Comparison of ENCODE assay signal across 8 cellular contexts in genomic region chr19:33241530-33242101, GRCh38. TPM values are rescaled to one million over a fixed set of nuclear protein-coding genes. Genes with fewer than 3 reads are reported as not detected.
A peak's percentile ranks its signal among the peaks of the same experiment; 100 is the strongest.
DNase-seq lines count a peak whose midpoint lies in the region; ATAC-seq and TF ChIP-seq lines count a peak whose summit lies in the region.
"Had no signal": no experiment of that assay in that cellular context is flagged by ENCODE, and none has a peak within 500 bp of the region (broad histone marks: within the 10 kb centered on the region; RNA-seq: fewer than 3 reads in every experiment).

No MANE protein-coding gene starts in this region.

- no peak for TF ChIP-seq EP300 in esophagus muscularis mucosa (IDR thresholded peaks at IDR 0.05)

- no peak overlapping the region for H3K27ac ChIP-seq in esophagus muscularis mucosa (replicated peaks in 1 of 4)
- no peak overlapping the region for H3K27ac ChIP-seq in psoas muscle
- H3K27ac ChIP-seq: SJSA1 had no signal

- peaks cover 0 to 13% (median 9%) of the 10 kb centered on the region in 4 donors for H3K9me3 ChIP-seq in esophagus muscularis mucosa
- H3K9me3 ChIP-seq in psoas muscle: no peaks in the 10 kb centered on the region

- 26% methylated on average over 9 of the region's 22 CpGs for WGBS in esophagus muscularis mucosa
- 13 to 20% (median 18%) methylated on average over 17 to 22 of the region's 22 CpGs for WGBS in psoas muscle, 3 donors

- DNase-seq in RKO (ENCODE audit: low spot score): peak; percentile 15
- no peak for DNase-seq in esophagus muscularis mucosa (ENCODE audit: extremely low spot score)
- peak in 1 of 2 donors; percentile 60 for DNase-seq in psoas muscle
- no peak for DNase-seq in NCI-H2196 treated with DMSO at 0.1 percent for 48 hours (lab: John Stamatoyannopoulos, UW; ENCODE audit: unreplicated experiment)

- H3K4me1 ChIP-seq in esophagus muscularis mucosa (peaks cover 0 to 11% (median 8%) of the 10 kb centered on the region in 4 donors), psoas muscle (no peaks in the 10 kb centered on the region)
- H3K4me1 ChIP-seq: SJSA1 had no signal

- ATAC-seq in psoas muscle: peak; percentile 49 to 89 (median 62)
- no peak for ATAC-seq in GM18870 (IDR thresholded peaks at IDR 0.05; ENCODE audit: unreplicated experiment)
- no peak for ATAC-seq in HG02678 (IDR thresholded peaks at IDR 0.05; ENCODE audit: unreplicated experiment)

- TF ChIP-seq POLR2A in esophagus muscularis mucosa (IDR thresholded peaks at IDR 0.05; ENCODE audit: low read depth): no peak

- H3K4me3 ChIP-seq in GM12875 (ENCODE audit: low read depth, low read length) (no peak overlapping the region), esophagus muscularis mucosa (no peak overlapping the region), psoas muscle (no peak overlapping the region)
- H3K4me3 ChIP-seq: SJSA1 had no signal

- H3K27me3 ChIP-seq in esophagus muscularis mucosa (peaks cover 0 to 33% (median 0%) of the 10 kb centered on the region in 4 donors), psoas muscle (ENCODE audit: insufficient read depth in 3 of 3, low read length in 2 of 3) (no peaks in the 10 kb centered on the region)
- H3K27me3 ChIP-seq: SJSA1 had no signal

- intact Hi-C loops in esophagus muscularis mucosa (cut with DNase I) (loop anchor here (2.0 kb wide), 1 partner anchor 165 kb away; no protein-coding TSS in a partner anchor), psoas muscle (cut with DNase I) (loop anchor here in 1 of 2 donors (1.0 kb wide), 1 partner anchor 165 kb away; no protein-coding TSS in a partner anchor)

- TF ChIP-seq CTCF in GM12875 (IDR thresholded peaks at IDR 0.05; ENCODE audit: borderline replicate concordance, insufficient read depth, low read depth, low read length) (peak; percentile 60; the same call in 1 of the 2 replicates), esophagus muscularis mucosa (IDR thresholded peaks at IDR 0.05) (peak; percentile 54 to 73 (median 70)), psoas muscle (IDR thresholded peaks at IDR 0.05) (peak; percentile 81)

- H3K36me3 ChIP-seq in esophagus muscularis mucosa: no peaks in the 10 kb centered on the region
- H3K36me3 ChIP-seq in psoas muscle (ENCODE audit: insufficient read depth in 1 of 2, low read depth in 1 of 2): no peaks in the 10 kb centered on the region
- H3K36me3 ChIP-seq: SJSA1 had no signal

RNA-seq across cellular contexts. Expression of gene SLC7A10, which starts 16.0 kb away (rescaled TPM):
- total RNA-seq in esophagus muscularis mucosa (not detected), psoas muscle (under 1 TPM in 1 of 4 donors, not detected in 3; 0.13 TPM)
- polyA plus RNA-seq in psoas muscle: under 1 TPM; 0.03 to 0.43 (median 0.15) TPM
- total RNA-seq: SJSA1 had no signal

RNA-seq across cellular contexts. Expression of gene LRP3, which starts 47.5 kb away (rescaled TPM):
- total RNA-seq in esophagus muscularis mucosa: 10 to 100 TPM; 34.5 to 76.7 (median 62.6) TPM
- 10 to 100 TPM; 16.1 to 23.9 (median 19.6) TPM for total RNA-seq in psoas muscle
- polyA plus RNA-seq in psoas muscle: 10 to 100 TPM; 10.7 to 25.1 (median 15.9) TPM

Comparison
In these comparisons a context has a peak if more than half of its experiments do, and no peak if none do; other contexts are left out.
1. ATAC-seq: peak in psoas muscle (4 of 4); none in GM18870 (single experiment) and HG02678 (single experiment).
2. Peak in every context shown above with its lines, with median percentiles within 50 percentile points of each other: CTCF ChIP-seq.